ENCODE assay signal across 21 cellular contexts in genomic region chr2:189162566-189162965, GRCh38.
"Had no signal": no experiment of that assay in that cellular context is flagged by ENCODE, and none has a peak within 500 bp of the region (broad histone marks: within the 10 kb centered on the region; RNA-seq: fewer than 3 reads in every experiment).

No MANE protein-coding gene starts in this region.

- H3K4me3 ChIP-seq: colonic mucosa, gastrocnemius medialis, tibial nerve, uterus had no signal

- H3K4me1 ChIP-seq: colonic mucosa had no signal

- DNase-seq: activated CD4-positive, alpha-beta memory T cell treated with anti-CD3 and anti-CD28 coated beads, Interleukin-2, amount 10 ng/mL, durations not matched to agents 7 days and 5 days; activated CD8-positive, alpha-beta memory T cell treated with anti-CD3 and anti-CD28 coated beads, Interleukin-2, amount 10 ng/mL, durations not matched to agents 7 days and 5 days; activated naive CD4-positive, alpha-beta T cell treated with Interleukin-2 at 50 U/mL for 16 hours; activated naive CD8-positive, alpha-beta T cell treated with anti-CD3 and anti-CD28 coated beads, Interleukin-2, amount 10 ng/mL, durations not matched to agents 7 days and 5 days; brain microvascular endothelial cell; central memory CD4-positive, alpha-beta T cell; colonic mucosa; gastrocnemius medialis; head of caudate nucleus; kidney glomerular epithelial cell; left ventricle myocardium superior; naive thymus-derived CD8-positive, alpha-beta T cell; stimulated activated CD4-positive, alpha-beta T cell treated with anti-CD3 and anti-CD28 coated beads, Interleukin-2, amount 100 ng/mL, for 24 hours; stimulated activated naive CD4-positive, alpha-beta T cell treated with Interleukin-2 at 50 U/mL for 16 hours; substantia nigra; T-helper 17 cell; uterus; WERI-Rb-1 had no signal

- H3K27me3 Mint-ChIP-seq: activated CD4-positive, alpha-beta memory T cell treated with anti-CD3 and anti-CD28 coated beads, Interleukin-2, amount 10 ng/mL, durations not matched to agents 7 days and 5 days; activated CD8-positive, alpha-beta memory T cell treated with anti-CD3 and anti-CD28 coated beads, Interleukin-2, amount 10 ng/mL, durations not matched to agents 7 days and 5 days; activated naive CD8-positive, alpha-beta T cell treated with anti-CD3 and anti-CD28 coated beads, Interleukin-2, amount 10 ng/mL, durations not matched to agents 7 days and 5 days; T-helper 17 cell had no signal

- H3K4me3 Mint-ChIP-seq: activated CD4-positive, alpha-beta memory T cell treated with anti-CD3 and anti-CD28 coated beads, Interleukin-2, amount 10 ng/mL, durations not matched to agents 7 days and 5 days; activated CD8-positive, alpha-beta memory T cell treated with anti-CD3 and anti-CD28 coated beads, Interleukin-2, amount 10 ng/mL, durations not matched to agents 7 days and 5 days; activated naive CD8-positive, alpha-beta T cell treated with anti-CD3 and anti-CD28 coated beads, Interleukin-2, amount 10 ng/mL, durations not matched to agents 7 days and 5 days; naive thymus-derived CD8-positive, alpha-beta T cell; T-helper 17 cell had no signal

- H3K27ac Mint-ChIP-seq: activated CD4-positive, alpha-beta memory T cell treated with anti-CD3 and anti-CD28 coated beads, Interleukin-2, amount 10 ng/mL, durations not matched to agents 7 days and 5 days; activated CD8-positive, alpha-beta memory T cell treated with anti-CD3 and anti-CD28 coated beads, Interleukin-2, amount 10 ng/mL, durations not matched to agents 7 days and 5 days; activated naive CD8-positive, alpha-beta T cell treated with anti-CD3 and anti-CD28 coated beads, Interleukin-2, amount 10 ng/mL, durations not matched to agents 7 days and 5 days; activated T-helper 2 cell treated with anti-CD3 and anti-CD28 coated beads, Interferon-gamma antibody, Interleukin-2, Interleukin-4, amounts not matched to agents 10 μg/mL and 5 μg/mL and 100 μg/mL, durations not matched to agents 14 hours and 24 hours and 36 hours; naive thymus-derived CD8-positive, alpha-beta T cell; T-helper 17 cell had no signal

- H3K4me1 Mint-ChIP-seq: activated CD4-positive, alpha-beta memory T cell treated with anti-CD3 and anti-CD28 coated beads, Interleukin-2, amount 10 ng/mL, durations not matched to agents 7 days and 5 days; activated CD8-positive, alpha-beta memory T cell treated with anti-CD3 and anti-CD28 coated beads, Interleukin-2, amount 10 ng/mL, durations not matched to agents 7 days and 5 days; activated naive CD8-positive, alpha-beta T cell treated with anti-CD3 and anti-CD28 coated beads, Interleukin-2, amount 10 ng/mL, durations not matched to agents 7 days and 5 days; naive thymus-derived CD8-positive, alpha-beta T cell had no signal

- H3K36me3 Mint-ChIP-seq: activated CD8-positive, alpha-beta memory T cell treated with anti-CD3 and anti-CD28 coated beads, Interleukin-2, amount 10 ng/mL, durations not matched to agents 7 days and 5 days; activated naive CD8-positive, alpha-beta T cell treated with anti-CD3 and anti-CD28 coated beads, Interleukin-2, amount 10 ng/mL, durations not matched to agents 7 days and 5 days had no signal

- H3K27ac ChIP-seq: colonic mucosa, neutrophil, uterus, WERI-Rb-1 had no signal

- H3K27me3 ChIP-seq: brain microvascular endothelial cell, colonic mucosa, gastrocnemius medialis, neutrophil, tibial nerve, uterus had no signal

- H3K9me3 Mint-ChIP-seq: activated CD4-positive, alpha-beta memory T cell treated with anti-CD3 and anti-CD28 coated beads, Interleukin-2, amount 10 ng/mL, durations not matched to agents 7 days and 5 days; activated naive CD8-positive, alpha-beta T cell treated with anti-CD3 and anti-CD28 coated beads, Interleukin-2, amount 10 ng/mL, durations not matched to agents 7 days and 5 days; activated T-helper 2 cell treated with anti-CD3 and anti-CD28 coated beads, Interferon-gamma antibody, Interleukin-2, Interleukin-4, amounts not matched to agents 10 μg/mL and 5 μg/mL and 100 μg/mL, durations not matched to agents 14 hours and 24 hours and 36 hours; naive thymus-derived CD8-positive, alpha-beta T cell had no signal

- H3K36me3 ChIP-seq: colonic mucosa, gastrocnemius medialis, neutrophil, tibial nerve, uterus, WERI-Rb-1 had no signal

- H3K9me3 ChIP-seq: colonic mucosa, gastrocnemius medialis, neutrophil, tibial nerve, uterus had no signal
